In the genomic region with DNA sequence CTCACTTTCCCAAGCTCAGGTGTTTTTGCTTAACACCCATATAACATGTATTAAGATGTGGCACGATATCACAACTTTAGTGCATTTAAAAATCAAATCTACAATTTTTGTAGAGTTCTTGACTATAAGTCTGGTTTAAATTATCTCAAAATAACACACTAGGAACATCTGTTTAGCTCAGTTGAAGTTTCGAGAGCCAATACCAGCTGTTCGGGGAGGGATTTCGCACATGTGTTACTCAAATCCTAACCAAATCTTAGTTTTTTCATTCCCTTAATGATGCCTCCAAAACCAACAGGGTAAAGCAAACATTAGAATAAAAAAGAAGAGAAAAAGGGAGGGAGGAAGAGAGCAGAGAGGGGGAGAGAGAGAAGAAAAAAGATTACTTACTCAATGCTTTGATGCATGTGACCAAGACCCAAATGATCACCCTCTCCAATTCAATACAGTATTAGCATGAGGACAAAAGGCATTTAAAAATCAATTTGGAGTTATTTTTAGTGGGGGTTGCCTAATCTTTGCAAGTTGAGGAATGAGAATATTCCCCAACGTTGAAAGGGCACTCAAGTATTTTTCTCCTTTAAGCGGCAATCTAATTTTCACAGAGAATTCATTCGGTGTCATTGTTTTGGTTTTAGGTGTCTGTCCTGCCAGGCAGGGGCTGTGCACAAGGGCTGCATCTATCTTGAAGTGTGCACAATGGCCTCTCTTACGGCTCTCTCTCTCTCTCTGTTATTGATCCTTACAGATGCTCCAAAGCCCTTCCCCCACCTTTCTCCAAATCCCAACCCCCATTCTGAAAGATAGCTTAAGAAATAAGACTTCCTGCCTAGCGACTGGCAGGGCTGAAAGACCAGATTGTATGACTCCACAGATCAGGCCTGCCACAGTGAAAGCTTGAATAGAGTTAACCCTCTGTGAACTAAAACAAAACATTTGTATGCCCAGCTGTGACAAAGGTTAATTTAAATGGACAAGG, we compare ENCODE assay signal across 11 cellular contexts.
DNase-seq lines count a peak whose midpoint lies in the region; ATAC-seq and TF ChIP-seq lines count a peak whose summit lies in the region.
"Had no signal": no experiment of that assay in that cellular context is flagged by ENCODE, and none has a peak within 500 bp of the region (broad histone marks: within the 10 kb centered on the region; RNA-seq: fewer than 3 reads in every experiment).

No MANE protein-coding gene starts in this region.

- H3K4me3 Mint-ChIP-seq in stimulated activated effector memory CD8-positive, alpha-beta T cell treated with anti-CD3 and anti-CD28 coated beads, Interleukin-12 subunit alpha, Interleukin-12 subunit beta, amount 100 ng/mL, for 72 hours = no peak overlapping the region

- no peaks in the 10 kb centered on the region for H3K36me3 ChIP-seq in trophoblast cell (ENCODE audit: control insufficient read depth in 1 of 2, insufficient read depth in 2 of 2, low read length in 2 of 2)
- no peaks in the 10 kb centered on the region for H3K36me3 ChIP-seq in upper lobe of left lung

- H3K9me3 ChIP-seq in trophoblast cell (ENCODE audit: insufficient read depth, low read depth, low read length) (no peaks in the 10 kb centered on the region), upper lobe of left lung (no peaks in the 10 kb centered on the region)

- no peaks in the 10 kb centered on the region for H3K36me3 Mint-ChIP-seq in stimulated activated effector memory CD8-positive, alpha-beta T cell treated with anti-CD3 and anti-CD28 coated beads, Interleukin-12 subunit alpha, Interleukin-12 subunit beta, amount 100 ng/mL, for 72 hours

- no peak overlapping the region for H2AK5ac ChIP-seq in trophoblast cell (ENCODE audit: low read length)

- H2BK12ac ChIP-seq in trophoblast cell (ENCODE audit: low read length) = no peak overlapping the region

- no peak overlapping the region for H3K18ac ChIP-seq in trophoblast cell (ENCODE audit: low read length)

- no CpG with 5 or more reads among the region's 9 CpGs for WGBS in trophoblast cell (ENCODE audit: extremely low coverage, insufficient coverage, insufficient read length)
- WGBS in upper lobe of left lung, 2 donors = 53 to 57% methylated on average over 9 of the region's 9 CpGs

- peaks cover 5% of the 10 kb centered on the region for H3K79me2 ChIP-seq in trophoblast cell (ENCODE audit: control insufficient read depth, insufficient read depth, low read length, poor library complexity)
- H3K79me2 ChIP-seq: parathyroid adenoma had no signal

- H3K27ac ChIP-seq in trophoblast cell (ENCODE audit: low read depth, low read length) (peak overlapping the region; percentile 79), upper lobe of left lung (no peak overlapping the region)
- H3K27ac ChIP-seq: parathyroid adenoma had no signal

- H3K79me1 ChIP-seq in trophoblast cell (ENCODE audit: low read length) = peaks cover 7% of the 10 kb centered on the region

- peak overlapping the region; percentile 76 for H4K8ac ChIP-seq in trophoblast cell (ENCODE audit: low read depth, low read length)

- peak overlapping the region; percentile 83 for H2BK120ac ChIP-seq in trophoblast cell (ENCODE audit: insufficient read depth, low read length, poor library complexity)

- H3K23ac ChIP-seq in trophoblast cell (ENCODE audit: low read length) = no peak overlapping the region

- H3K4me1 Mint-ChIP-seq in stimulated activated effector memory CD8-positive, alpha-beta T cell treated with anti-CD3 and anti-CD28 coated beads, Interleukin-12 subunit alpha, Interleukin-12 subunit beta, amount 100 ng/mL, for 72 hours = no peaks in the 10 kb centered on the region

- peak overlapping the region; percentile 42 for H3K4ac ChIP-seq in trophoblast cell (ENCODE audit: low read depth, low read length)

- no peak for ATAC-seq in HG02571 (IDR thresholded peaks at IDR 0.05; ENCODE audit: unreplicated experiment)
- no peak for ATAC-seq in upper lobe of left lung (ENCODE audit: low FRiP score in 2 of 2)
- ATAC-seq in stimulated activated effector memory CD8-positive, alpha-beta T cell treated with anti-CD3 and anti-CD28 coated beads, Interleukin-12 subunit alpha, Interleukin-12 subunit beta, amount 100 ng/mL, for 72 hours = no peak
- no peak for ATAC-seq in GM19328 (IDR thresholded peaks at IDR 0.05; ENCODE audit: unreplicated experiment)

- no peak overlapping the region for H3K9ac ChIP-seq in trophoblast cell (ENCODE audit: low read length)
- H3K9ac ChIP-seq: parathyroid adenoma had no signal

- H3K4me3 ChIP-seq in fibroblast of mammary gland (ENCODE audit: control insufficient read depth, low read depth, low read length) (no peak overlapping the region), trophoblast cell (ENCODE audit: low read depth, low read length) (no peak overlapping the region), upper lobe of left lung (no peak overlapping the region)

- H2AFZ ChIP-seq in trophoblast cell (ENCODE audit: insufficient read depth, low read length, poor library complexity) = no peak overlapping the region
- H2AFZ ChIP-seq: parathyroid adenoma had no signal

- DNase-seq in H4 (ENCODE audit: low spot score) (peak; percentile 7), OCI-M1 (lab: John Stamatoyannopoulos, UW) (peak; percentile 53), fibroblast of mammary gland (ENCODE audit: low read depth) (peak; percentile 28), trophoblast cell (no peak), upper lobe of left lung (no peak)
- no peak for DNase-seq in stimulated activated effector memory CD8-positive, alpha-beta T cell treated with anti-CD3 and anti-CD28 coated beads, Interleukin-12 subunit alpha, Interleukin-12 subunit beta, amount 100 ng/mL, for 72 hours (ENCODE audit: low spot score in 2 of 2)
- DNase-seq: NCI-H446 treated with DMSO at 0.1 percent for 48 hours, T-helper 2 cell had no signal

- no peak overlapping the region for H3K27ac Mint-ChIP-seq in stimulated activated effector memory CD8-positive, alpha-beta T cell treated with anti-CD3 and anti-CD28 coated beads, Interleukin-12 subunit alpha, Interleukin-12 subunit beta, amount 100 ng/mL, for 72 hours

- TF ChIP-seq EP300 in upper lobe of left lung (IDR thresholded peaks at IDR 0.05) = no peak

- no peak for TF ChIP-seq CTCF in fibroblast of mammary gland (conservative IDR thresholded peaks at IDR 0.05; ENCODE audit: control insufficient read depth, insufficient read depth, low read depth, low read length)
- no peak for TF ChIP-seq CTCF in upper lobe of left lung (IDR thresholded peaks at IDR 0.05)

- H3K27me3 ChIP-seq in trophoblast cell (ENCODE audit: insufficient read depth, low read length) (no peaks in the 10 kb centered on the region), upper lobe of left lung (no peaks in the 10 kb centered on the region)

- peak overlapping the region; percentile 59 for H4K12ac ChIP-seq in trophoblast cell (ENCODE audit: low read depth, low read length)

- H3K9me3 Mint-ChIP-seq in stimulated activated effector memory CD8-positive, alpha-beta T cell treated with anti-CD3 and anti-CD28 coated beads, Interleukin-12 subunit alpha, Interleukin-12 subunit beta, amount 100 ng/mL, for 72 hours = no peaks in the 10 kb centered on the region

- TF ChIP-seq POLR2A in upper lobe of left lung (IDR thresholded peaks at IDR 0.05) = no peak

- peak overlapping the region; percentile 85 for H3K4me2 ChIP-seq in trophoblast cell (ENCODE audit: low read length)

- peak overlapping the region; percentile 46 for H2BK5ac ChIP-seq in trophoblast cell (ENCODE audit: low read depth, low read length, poor library complexity)

- H4K91ac ChIP-seq in trophoblast cell (ENCODE audit: low read depth, low read length) = peak overlapping the region; percentile 55

- H3K14ac ChIP-seq in trophoblast cell (ENCODE audit: low read length) = no peak overlapping the region

- H3K4me1 ChIP-seq in trophoblast cell (ENCODE audit: control insufficient read depth in 1 of 2, insufficient read depth in 2 of 2, low read length in 2 of 2) (peaks cover 6 to 9% of the 10 kb centered on the region in 2 experiments), upper lobe of left lung (peaks cover 4 to 11% (median 11%) of the 10 kb centered on the region in 4 donors)
- H3K4me1 ChIP-seq: parathyroid adenoma had no signal

Comparison
In these comparisons a context has a peak if more than half of its experiments do, and no peak if none do; other contexts are left out.
1. DNase-seq: peak in H4 (single experiment), OCI-M1 (single experiment) and fibroblast of mammary gland (single experiment); none in trophoblast cell (0 of 2), upper lobe of left lung (0 of 2) and stimulated activated effector memory CD8-positive, alpha-beta T cell treated with anti-CD3 and anti-CD28 coated beads, Interleukin-12 subunit alpha, Interleukin-12 subunit beta, amount 100 ng/mL, for 72 hours (0 of 2).